Comparison of ENCODE assay signal across 12 cellular contexts in genomic region chr6:53321701-53322100, GRCh38. TPM values are rescaled to one million over a fixed set of nuclear protein-coding genes. Genes with fewer than 3 reads are reported as not detected.
DNase-seq lines count a peak whose midpoint lies in the region; ATAC-seq and TF ChIP-seq lines count a peak whose summit lies in the region.
"Had no signal": no experiment of that assay in that cellular context is flagged by ENCODE, and none has a peak within 500 bp of the region (broad histone marks: within the 10 kb centered on the region; RNA-seq: fewer than 3 reads in every experiment).

No MANE protein-coding gene starts in this region.

- peak overlapping the region; percentile 91 for H3K27ac Mint-ChIP-seq in T-helper 17 cell

- 57% methylated on average over 2 of the region's 2 CpGs for WGBS in hepatocyte (ENCODE audit: low lambda C conversion rate, missing lambda C conversion rate)
- WGBS in neuronal stem cell (ENCODE audit: extremely low coverage in 2 of 2, insufficient read length in 2 of 2, insufficient replicate concordance in 1 of 2), 2 donors: no CpG with 5 or more reads among the region's 2 CpGs

- ATAC-seq in T-helper 17 cell: no peak
- no peak for ATAC-seq in GM21515 (IDR thresholded peaks at IDR 0.05; ENCODE audit: unreplicated experiment)

- no peak for TF ChIP-seq CTCF in hepatocyte (IDR thresholded peaks at IDR 0.05; ENCODE audit: poor library complexity)
- no peak for TF ChIP-seq CTCF in retinal pigment epithelial cell (conservative IDR thresholded peaks at IDR 0.05; ENCODE audit: low read depth, low read length)

- H2BK12ac ChIP-seq in neuronal stem cell (ENCODE audit: low read length): no peak overlapping the region

- H3K36me3 Mint-ChIP-seq in T-helper 17 cell (ENCODE audit: low read depth): peaks cover 4% of the 10 kb centered on the region

- H3K4me1 ChIP-seq in hepatocyte (ENCODE audit: insufficient read depth) (peaks cover 18% of the 10 kb centered on the region), neuronal stem cell (ENCODE audit: control insufficient read depth in 2 of 2, insufficient read depth in 1 of 2, low read depth in 1 of 2, low read length in 2 of 2) (peaks cover 0 to 6% of the 10 kb centered on the region in 2 donors)

- H3K36me3 ChIP-seq in hepatocyte (replicated peaks; ENCODE audit: insufficient read depth, low read depth) (no peaks in the 10 kb centered on the region), neuronal stem cell (replicated peaks in 1 of 2; ENCODE audit: control insufficient read depth in 2 of 2, insufficient read depth in 2 of 2, low read length in 2 of 2) (peaks cover 0 to 16% of the 10 kb centered on the region in 2 donors)

- H3K27me3 ChIP-seq in hepatocyte: no peaks in the 10 kb centered on the region
- H3K27me3 ChIP-seq in neuronal stem cell (ENCODE audit: control insufficient read depth in 3 of 3, insufficient read depth in 3 of 3, low read depth in 1 of 3, low read length in 3 of 3): no peaks in the 10 kb centered on the region

- no peak overlapping the region for H2AFZ ChIP-seq in hepatocyte
- no peak overlapping the region for H2AFZ ChIP-seq in neuronal stem cell (ENCODE audit: low read length)

- H2AK5ac ChIP-seq in neuronal stem cell (ENCODE audit: low read depth, low read length): no peak overlapping the region

- no peak overlapping the region for H2BK5ac ChIP-seq in neuronal stem cell (ENCODE audit: low read length)

- no peak overlapping the region for H4K8ac ChIP-seq in neuronal stem cell (ENCODE audit: low read depth, low read length)

- no peak overlapping the region for H3K4ac ChIP-seq in neuronal stem cell (ENCODE audit: low read length)

- H3K79me2 ChIP-seq in hepatocyte: peaks cover 86% of the 10 kb centered on the region

- DNase-seq in DMS53 treated with DMSO at 0.1 percent for 48 hours (lab: John Stamatoyannopoulos, UW; ENCODE audit: unreplicated experiment) (peak; percentile 80), T-helper 17 cell (no peak), hepatocyte (ENCODE audit: low spot score) (no peak), retinal pigment epithelial cell (ENCODE audit: low read depth) (peak; percentile 61), neuronal stem cell (ENCODE audit: low spot score) (no peak)
- DNase-seq in activated CD8-positive, alpha-beta memory T cell treated with anti-CD3 and anti-CD28 coated beads, Interleukin-2, amount 50 U/mL, for 4 hours: no peak
- no peak for DNase-seq in stimulated activated naive CD4-positive, alpha-beta T cell (lab: John Stamatoyannopoulos, UW)
- DNase-seq: activated CD8-positive, alpha-beta memory T cell treated with anti-CD3 and anti-CD28 coated beads, Interleukin-2, amount 50 U/mL, for 48 hours; DND-41; left cardiac atrium; occipital lobe had no signal

- H3K14ac ChIP-seq in neuronal stem cell (ENCODE audit: low read length): no peak overlapping the region

- peaks cover 12% of the 10 kb centered on the region for H4K20me1 ChIP-seq in hepatocyte (ENCODE audit: insufficient read depth, poor library complexity, severe bottlenecking)

- H3K4me2 ChIP-seq in hepatocyte: peak overlapping the region; percentile 43
- H3K4me2 ChIP-seq in neuronal stem cell (ENCODE audit: insufficient read depth, low read length, poor library complexity, severe bottlenecking): no peak overlapping the region

- H3K9me2 ChIP-seq in hepatocyte (replicated peaks; ENCODE audit: insufficient read depth): no peaks in the 10 kb centered on the region

- no peak overlapping the region for H2BK15ac ChIP-seq in neuronal stem cell (ENCODE audit: low read length)

- no peak overlapping the region for H2BK120ac ChIP-seq in neuronal stem cell (ENCODE audit: low read depth, low read length)

- H3K9ac ChIP-seq in neuronal stem cell (ENCODE audit: low read depth, low read length, poor library complexity): no peak overlapping the region

- H4K91ac ChIP-seq in neuronal stem cell (ENCODE audit: low read depth, low read length, poor library complexity): no peak overlapping the region

- no peak overlapping the region for H3K18ac ChIP-seq in neuronal stem cell (ENCODE audit: low read length)

- H3K4me3 Mint-ChIP-seq in T-helper 17 cell: no peak overlapping the region

- H3K4me3 ChIP-seq in hepatocyte: no peak overlapping the region
- no peak overlapping the region for H3K4me3 ChIP-seq in retinal pigment epithelial cell (ENCODE audit: low read length)
- no peak overlapping the region for H3K4me3 ChIP-seq in neuronal stem cell (ENCODE audit: low read length in 2 of 2)

- H3K9me3 ChIP-seq in T-helper 17 cell (ENCODE audit: control insufficient read depth, low read length, poor library complexity, severe bottlenecking) (no peaks in the 10 kb centered on the region), hepatocyte (ENCODE audit: low read depth) (no peaks in the 10 kb centered on the region), neuronal stem cell (replicated peaks in 1 of 2; ENCODE audit: control insufficient read depth in 2 of 2, insufficient read depth in 1 of 2, low read depth in 1 of 2, low read length in 2 of 2) (peaks cover 0 to 7% of the 10 kb centered on the region in 2 donors)

- H3K27me3 Mint-ChIP-seq in T-helper 17 cell: no peaks in the 10 kb centered on the region

- peaks cover 47% of the 10 kb centered on the region for H3K4me1 Mint-ChIP-seq in T-helper 17 cell

- H3K27ac ChIP-seq in hepatocyte (peak overlapping the region; percentile 41), neuronal stem cell (replicated peaks; ENCODE audit: low read length) (no peak overlapping the region)

- no peak overlapping the region for H3K23ac ChIP-seq in neuronal stem cell (ENCODE audit: low read depth, low read length, poor library complexity)

- H3K79me1 ChIP-seq in neuronal stem cell (ENCODE audit: low read depth, low read length): no peaks in the 10 kb centered on the region

RNA-seq across cellular contexts. Expression of gene ELOVL5, which starts 27.0 kb away (rescaled TPM):
- total RNA-seq in T-helper 17 cell (100 to 1,000 TPM; 121 to 147 TPM), hepatocyte (144 and 158 TPM in 2 replicates)
- polyA plus RNA-seq in hepatocyte: 156 and 164 TPM in 2 replicates
- 165 TPM for polyA plus RNA-seq in neuronal stem cell (2013, experiment 1 of 2)
- polyA plus RNA-seq in neuronal stem cell (2013, experiment 2 of 2): 163 TPM

Comparison
In these comparisons a context has a peak if more than half of its experiments do, and no peak if none do; other contexts are left out.
1. DNase-seq: peak in DMS53 treated with DMSO at 0.1 percent for 48 hours (single experiment) and retinal pigment epithelial cell (single experiment); none in T-helper 17 cell (0 of 3), hepatocyte (single experiment), activated CD8-positive, alpha-beta memory T cell treated with anti-CD3 and anti-CD28 coated beads, Interleukin-2, amount 50 U/mL, for 4 hours (single experiment), stimulated activated naive CD4-positive, alpha-beta T cell (0 of 6) and neuronal stem cell (single experiment).